Comparison of ENCODE assay signal across 15 cellular contexts in genomic region chr2:204796581-204796980, GRCh38.
A peak's percentile ranks its signal among the peaks of the same experiment; 100 is the strongest.
DNase-seq lines count a peak whose midpoint lies in the region; ATAC-seq and TF ChIP-seq lines count a peak whose summit lies in the region.
"Had no signal": no experiment of that assay in that cellular context is flagged by ENCODE, and none has a peak within 500 bp of the region (broad histone marks: within the 10 kb centered on the region; RNA-seq: fewer than 3 reads in every experiment).

No MANE protein-coding gene starts in this region.

- no peak for TF ChIP-seq POLR2A in GM18505 (IDR thresholded peaks at IDR 0.05; ENCODE audit: borderline replicate concordance, extremely low read depth, insufficient read depth, insufficient read length)

- no peaks in the 10 kb centered on the region for H3K36me3 Mint-ChIP-seq in activated T-cell treated with anti-CD3 and anti-CD28 coated beads, Interleukin-2, amount 50 U/mL, for 4 hours (ENCODE audit: insufficient read depth)

- no peaks in the 10 kb centered on the region for H3K4me1 Mint-ChIP-seq in activated T-cell treated with anti-CD3 and anti-CD28 coated beads, Interleukin-2, amount 50 U/mL, for 4 hours (ENCODE audit: low read depth)

- H3K4me3 Mint-ChIP-seq in activated T-cell treated with anti-CD3 and anti-CD28 coated beads, Interleukin-2, amount 50 U/mL, for 4 hours, result no peak overlapping the region
- H3K4me3 Mint-ChIP-seq: activated CD4-positive, alpha-beta memory T cell treated with anti-CD3 and anti-CD28 coated beads, Interleukin-2, amount 10 ng/mL, durations not matched to agents 7 days and 5 days; activated naive CD4-positive, alpha-beta T cell treated with anti-CD3 and anti-CD28 coated beads for 36 hours had no signal

- ATAC-seq in GM18505 (IDR thresholded peaks at IDR 0.05; ENCODE audit: unreplicated experiment), result peak; percentile 69
- ATAC-seq in GM21360 (IDR thresholded peaks at IDR 0.05; ENCODE audit: unreplicated experiment), result peak; percentile 60
- ATAC-seq in HG02970 (IDR thresholded peaks at IDR 0.05; ENCODE audit: low FRiP score, unreplicated experiment), result peak; percentile 69
- peak; percentile 95 for ATAC-seq in HG03520 (IDR thresholded peaks at IDR 0.05; ENCODE audit: unreplicated experiment)
- no peak for ATAC-seq in activated T-cell treated with anti-CD3 and anti-CD28 coated beads, Interleukin-2, amount 50 U/mL, for 4 hours
- ATAC-seq: left cardiac atrium had no signal

- DNase-seq in dermis blood vessel endothelial cell (no peak), glomerular visceral epithelial cell (ENCODE audit: extremely low spot score) (no peak), NCI-H1092 treated with DMSO at 0.1 percent for 48 hours (lab: John Stamatoyannopoulos, UW) (no peak)
- DNase-seq in activated T-cell treated with anti-CD3 and anti-CD28 coated beads, Interleukin-2, amount 50 U/mL, for 4 hours, result no peak
- DNase-seq: activated CD4-positive, alpha-beta memory T cell treated with anti-CD3 and anti-CD28 coated beads, Interleukin-2, amount 10 ng/mL, durations not matched to agents 7 days and 5 days; activated naive CD4-positive, alpha-beta T cell treated with anti-CD3 and anti-CD28 coated beads for 36 hours; glutamatergic neuron; H7; left cardiac atrium; NCI-H1436 treated with DMSO at 0.1 percent for 48 hours; NCI-H526 treated with DMSO at 0.1 percent for 48 hours had no signal

- H3K9me3 Mint-ChIP-seq in activated T-cell treated with anti-CD3 and anti-CD28 coated beads, Interleukin-2, amount 50 U/mL, for 4 hours, result no peaks in the 10 kb centered on the region
- H3K9me3 Mint-ChIP-seq: activated naive CD4-positive, alpha-beta T cell treated with anti-CD3 and anti-CD28 coated beads for 36 hours had no signal

- peaks cover 3% of the 10 kb centered on the region for H3K27me3 Mint-ChIP-seq in activated T-cell treated with anti-CD3 and anti-CD28 coated beads, Interleukin-2, amount 50 U/mL, for 4 hours (ENCODE audit: low read depth)

Comparison
In these comparisons a context has a peak if more than half of its experiments do, and no peak if none do; other contexts are left out.
1. ATAC-seq: peak in GM18505 (single experiment), GM21360 (single experiment), HG02970 (single experiment) and HG03520 (single experiment); none in activated T-cell treated with anti-CD3 and anti-CD28 coated beads, Interleukin-2, amount 50 U/mL, for 4 hours (0 of 2).